Comparison of ENCODE assay signal across 27 cellular contexts in the genomic region with DNA sequence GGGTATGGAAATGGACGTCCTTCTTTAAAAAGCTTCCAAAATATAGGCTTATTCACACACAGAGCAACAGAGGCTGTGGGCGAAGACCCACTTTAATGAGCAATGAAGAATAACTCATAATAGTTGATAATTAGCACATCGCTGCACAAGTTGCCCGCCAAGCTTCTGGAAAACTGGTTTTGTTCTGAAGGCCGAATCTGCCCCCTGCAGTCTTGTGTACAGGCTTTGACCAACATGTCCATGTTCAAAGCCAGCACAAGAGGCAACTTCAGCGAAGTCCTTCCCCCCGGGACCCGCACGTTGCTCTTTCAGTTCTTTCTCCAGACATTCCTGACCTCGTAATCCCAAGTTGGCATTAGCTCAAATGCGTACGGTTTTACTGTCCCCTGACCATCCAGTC.
"Had no signal": no experiment of that assay in that cellular context is flagged by ENCODE, and none has a peak within 500 bp of the region (broad histone marks: within the 10 kb centered on the region; RNA-seq: fewer than 3 reads in every experiment).

No MANE protein-coding gene starts in this region.

- H3K4me3 ChIP-seq: colonic mucosa, esophagus muscularis mucosa, gastroesophageal sphincter, heart right ventricle, left lung, mucosa of descending colon, neural progenitor cell, prostate gland, right atrium auricular region, smooth muscle cell, stomach, testis, tibial artery, upper lobe of left lung had no signal

- H2AFZ ChIP-seq: neural progenitor cell, parathyroid adenoma had no signal

- H3K9me3 ChIP-seq: colonic mucosa, esophagus muscularis mucosa, gastroesophageal sphincter, heart right ventricle, left lung, mucosa of descending colon, prostate gland, right atrium auricular region, stomach, testis, tibial artery, upper lobe of left lung had no signal

- H3K36me3 ChIP-seq: colonic mucosa, esophagus muscularis mucosa, gastroesophageal sphincter, heart right ventricle, left lung, neural progenitor cell, prostate gland, right atrium auricular region, stomach, tibial artery, upper lobe of left lung had no signal

- DNase-seq: colonic mucosa; dermis blood vessel endothelial cell; effector memory CD4-positive, alpha-beta T cell; foreskin keratinocyte; glutamatergic neuron; heart right ventricle; hippocampal formation; left cardiac atrium; left lung; mucosa of descending colon; naive B cell; stimulated activated CD4-positive, alpha-beta T cell treated with anti-CD3 and anti-CD28 coated beads, Interleukin-12 subunit alpha, Interleukin-12 subunit beta, amount 100 ng/mL, for 4 hours; stimulated activated CD4-positive, alpha-beta T cell treated with anti-CD3 and anti-CD28 coated beads, Interleukin-1b, Interleukin-23, amount 100 ng/mL, for 48 hours; stimulated activated CD4-positive, alpha-beta T cell treated with anti-CD3 and anti-CD28 coated beads, Interleukin-4, amount 100 ng/mL, for 1 hour; stimulated activated CD8-positive, alpha-beta memory T cell treated with anti-CD3 and anti-CD28 coated beads, Interleukin-4, amount 100 ng/mL, for 48 hours; stimulated activated naive CD4-positive, alpha-beta T cell; stomach; testis; tibial artery; upper lobe of left lung had no signal

- H3K27me3 ChIP-seq: colonic mucosa, foreskin keratinocyte, neural progenitor cell, right atrium auricular region, testis, tibial artery, upper lobe of left lung had no signal

- H3K27ac ChIP-seq: colonic mucosa, esophagus muscularis mucosa, foreskin keratinocyte, gastroesophageal sphincter, heart right ventricle, left lung, neural progenitor cell, parathyroid adenoma, prostate gland, right atrium auricular region, stomach, testis, tibial artery, upper lobe of left lung had no signal

- H3K9ac ChIP-seq: neural progenitor cell, parathyroid adenoma had no signal

- H3K79me2 ChIP-seq: parathyroid adenoma had no signal

- H3K4me2 ChIP-seq: neural progenitor cell, smooth muscle cell had no signal

- H3K4me1 ChIP-seq: colonic mucosa, esophagus muscularis mucosa, foreskin keratinocyte, gastroesophageal sphincter, heart right ventricle, left lung, neural progenitor cell, parathyroid adenoma, prostate gland, right atrium auricular region, stomach, testis, tibial artery, upper lobe of left lung had no signal
